Comparison of ENCODE assay signal across 19 cellular contexts in genomic region chr20:57256205-57256604, GRCh38. TPM values are rescaled to one million over a fixed set of nuclear protein-coding genes. Genes with fewer than 3 reads are reported as not detected.
DNase-seq lines count a peak whose midpoint lies in the region; ATAC-seq and TF ChIP-seq lines count a peak whose summit lies in the region.
"Had no signal": no experiment of that assay in that cellular context is flagged by ENCODE, and none has a peak within 500 bp of the region (broad histone marks: within the 10 kb centered on the region; RNA-seq: fewer than 3 reads in every experiment).

No MANE protein-coding gene starts in this region.

- no peaks in the 10 kb centered on the region for H3K36me3 Mint-ChIP-seq in GM23338 (ENCODE audit: low read depth)
- H3K36me3 Mint-ChIP-seq: CD4-positive, CD25-positive, alpha-beta regulatory T cell; CD8-positive, alpha-beta memory T cell had no signal

- TF ChIP-seq CTCF in GM23338 (conservative IDR thresholded peaks at IDR 0.05; ENCODE audit: low read depth in 2 of 2) = no peak
- no peak for TF ChIP-seq CTCF in SU-DHL-6 (IDR thresholded peaks at IDR 0.05; ENCODE audit: insufficient read depth, low read length, poor library complexity, severe bottlenecking)
- TF ChIP-seq CTCF in adrenal gland (IDR thresholded peaks at IDR 0.05) = no peak

- H3F3A ChIP-seq in GM23338 (replicated peaks; ENCODE audit: low read depth) = no peaks in the 10 kb centered on the region
- peaks cover 63% of the 10 kb centered on the region for H3F3A ChIP-seq in SU-DHL-6 (ENCODE audit: insufficient read depth)

- H2AFZ ChIP-seq in GM23338 (no peak overlapping the region), SU-DHL-6 (ENCODE audit: low read depth, low read length, severe bottlenecking) (no peak overlapping the region)

- TF ChIP-seq POLR2A in adrenal gland (IDR thresholded peaks at IDR 0.05) = no peak

- DNase-seq in GM23338 (ENCODE audit: low spot score) (no peak), NCI-H526 (lab: John Stamatoyannopoulos, UW) (peak; percentile 56 to 74), adrenal gland (no peak)
- DNase-seq: ACHN; BE2C; C1 segment of cervical spinal cord; CD4-positive, CD25-positive, alpha-beta regulatory T cell; CD8-positive, alpha-beta memory T cell; COR-L47; DMS 273 treated with DMSO at 0.1 percent for 48 hours; DMS53; DND-41; IMR-90 had no signal

- H3K4me1 Mint-ChIP-seq in GM23338 = peaks cover 65% of the 10 kb centered on the region

- H3K79me2 ChIP-seq in GM23338 (replicated peaks; ENCODE audit: insufficient read depth) = peaks cover 61% of the 10 kb centered on the region
- H3K79me2 ChIP-seq in SU-DHL-6 (ENCODE audit: insufficient read depth, low read length) = peaks cover 100% of the 10 kb centered on the region

- no peaks in the 10 kb centered on the region; the same call in 2 of the 3 replicates for H3K9me3 Mint-ChIP-seq in GM23338
- H3K9me3 Mint-ChIP-seq: CD4-positive, CD25-positive, alpha-beta regulatory T cell; CD8-positive, alpha-beta memory T cell had no signal

- H3K4me1 ChIP-seq in GM23338 (ENCODE audit: insufficient read depth) = peaks cover 65% of the 10 kb centered on the region
- no peaks in the 10 kb centered on the region for H3K4me1 ChIP-seq in adrenal gland (replicated peaks in 1 of 2)

- 81 to 91% (median 86%) methylated on average over 3 of the region's 3 CpGs for WGBS in adrenal gland, 4 donors

- no peaks in the 10 kb centered on the region for H3K9me2 ChIP-seq in GM23338 (ENCODE audit: insufficient read depth)
- no peaks in the 10 kb centered on the region for H3K9me2 ChIP-seq in SU-DHL-6 (replicated peaks; ENCODE audit: insufficient read depth, low read length)

- H3K4me2 ChIP-seq in GM23338 = peak overlapping the region; percentile 54
- peak overlapping the region; percentile 97 for H3K4me2 ChIP-seq in SU-DHL-6 (ENCODE audit: low read depth, low read length, poor library complexity, severe bottlenecking)

- no peaks in the 10 kb centered on the region for H3K9me3 ChIP-seq in SU-DHL-6 (ENCODE audit: insufficient read depth, low read length)
- H3K9me3 ChIP-seq in adrenal gland (replicated peaks in 1 of 3) = no peaks in the 10 kb centered on the region
- H3K9me3 ChIP-seq: BE2C, HAP-1 had no signal

- no peak overlapping the region for H3K27ac Mint-ChIP-seq in GM23338
- H3K27ac Mint-ChIP-seq: CD4-positive, CD25-positive, alpha-beta regulatory T cell; CD8-positive, alpha-beta memory T cell had no signal

- H3K36me3 ChIP-seq in GM23338 (ENCODE audit: insufficient read depth) (no peaks in the 10 kb centered on the region), SU-DHL-6 (ENCODE audit: low read length) (no peaks in the 10 kb centered on the region), adrenal gland (replicated peaks in 1 of 2) (no peaks in the 10 kb centered on the region)
- H3K36me3 ChIP-seq: BE2C, HAP-1 had no signal

- H3K9ac ChIP-seq in SU-DHL-6 (ENCODE audit: low read length) = peak overlapping the region; percentile 9; the same call in 1 of the 2 replicates

- H3K27me3 ChIP-seq in GM23338 (ENCODE audit: insufficient read depth) (peaks cover 17% of the 10 kb centered on the region), SU-DHL-6 (ENCODE audit: low read length) (no peaks in the 10 kb centered on the region), adrenal gland (peaks cover 22% of the 10 kb centered on the region)

- H3K4me3 ChIP-seq in GM23338 = 0 out of 2 replicates have a peak overlapping the region, but pooled peaks have one; percentile 1
- H3K4me3 ChIP-seq in SU-DHL-6 (ENCODE audit: insufficient read depth, low read length, poor library complexity, severe bottlenecking) = no peak overlapping the region
- H3K4me3 ChIP-seq in adrenal gland = no peak overlapping the region
- H3K4me3 ChIP-seq: HAP-1, K562 had no signal

- no peak overlapping the region for H3K4me3 Mint-ChIP-seq in GM23338
- H3K4me3 Mint-ChIP-seq: CD4-positive, CD25-positive, alpha-beta regulatory T cell; CD8-positive, alpha-beta memory T cell had no signal

- H3K27me3 Mint-ChIP-seq in GM23338 (ENCODE audit: insufficient read depth, low read depth, poor library complexity) = peaks cover 38% of the 10 kb centered on the region

- ATAC-seq in GM23338 (no peak), GM21786 (IDR thresholded peaks at IDR 0.05; ENCODE audit: unreplicated experiment) (no peak), HG03139 (IDR thresholded peaks at IDR 0.05; ENCODE audit: unreplicated experiment) (no peak)
- ATAC-seq: K562 had no signal

- no peak overlapping the region for H3K27ac ChIP-seq in GM23338 (ENCODE audit: low read depth)
- peak overlapping the region; percentile 86 for H3K27ac ChIP-seq in SU-DHL-6 (ENCODE audit: low read depth, low read length)
- H3K27ac ChIP-seq in adrenal gland = no peak overlapping the region
- H3K27ac ChIP-seq: HL-60 had no signal

- intact Hi-C loops in adrenal gland (cut with DNase I) = no loop called here

- 0 out of 2 replicates have a peak, but pooled peaks cover 9% of the 10 kb centered on the region for H4K20me1 ChIP-seq in GM23338 (replicated peaks; ENCODE audit: insufficient read depth)
- H4K20me1 ChIP-seq in SU-DHL-6 (ENCODE audit: low read depth, low read length) = peaks cover 7% of the 10 kb centered on the region; the same call in 1 of the 2 replicates

TF ChIP-seq in GM23338, 12 proteins besides CTCF, POLR2A, EP300 and RAD21:
- TF ChIP-seq ETS1 (IDR thresholded peaks at IDR 0.05) (no peak), REST (IDR thresholded peaks at IDR 0.05; ENCODE audit: unreplicated experiment) (no peak), CREB1 (CRISPR knock-in tag; IDR thresholded peaks at IDR 0.05; ENCODE audit: low read depth) (no peak), NANOG (IDR thresholded peaks at IDR 0.05; ENCODE audit: borderline replicate concordance) (no peak), JUNB (IDR thresholded peaks at IDR 0.05; ENCODE audit: unreplicated experiment) (no peak)

RNA-seq across cellular contexts. Expression of gene BMP7, which starts 10.2 kb away (rescaled TPM):
- 16.6 and 22.8 TPM in 2 replicates for total RNA-seq in GM23338 (2014; rRNA removed; shearing (Covaris generic))
- 15.9 and 17.8 TPM in 2 replicates for polyA plus RNA-seq in GM23338 (2016; fragmentation: Nextera tagmentation; extraction: Ambion mirVana)
- total RNA-seq in adrenal gland = 1 to 10 TPM in 3 of 8 donors, under 1 TPM in 2, not detected in 3; 0.74 to 6.7 (median 3.2) TPM
- 1 to 10 TPM; 1.2 to 6.2 (median 2.2) TPM for polyA plus RNA-seq in adrenal gland
- total RNA-seq: CD4-positive, CD25-positive, alpha-beta regulatory T cell; CD8-positive, alpha-beta memory T cell; IMR-90 had no signal
- polyA plus RNA-seq: CD4-positive, CD25-positive, alpha-beta regulatory T cell; CD8-positive, alpha-beta memory T cell; IMR-90; K562 had no signal

Comparison
In these comparisons a context has a peak if more than half of its experiments do, and no peak if none do; other contexts are left out.
1. DNase-seq: peak in NCI-H526 (2 of 2); none in GM23338 (single experiment) and adrenal gland (0 of 7).